15 cellular contexts compared by ENCODE assay signal in the genomic region with DNA sequence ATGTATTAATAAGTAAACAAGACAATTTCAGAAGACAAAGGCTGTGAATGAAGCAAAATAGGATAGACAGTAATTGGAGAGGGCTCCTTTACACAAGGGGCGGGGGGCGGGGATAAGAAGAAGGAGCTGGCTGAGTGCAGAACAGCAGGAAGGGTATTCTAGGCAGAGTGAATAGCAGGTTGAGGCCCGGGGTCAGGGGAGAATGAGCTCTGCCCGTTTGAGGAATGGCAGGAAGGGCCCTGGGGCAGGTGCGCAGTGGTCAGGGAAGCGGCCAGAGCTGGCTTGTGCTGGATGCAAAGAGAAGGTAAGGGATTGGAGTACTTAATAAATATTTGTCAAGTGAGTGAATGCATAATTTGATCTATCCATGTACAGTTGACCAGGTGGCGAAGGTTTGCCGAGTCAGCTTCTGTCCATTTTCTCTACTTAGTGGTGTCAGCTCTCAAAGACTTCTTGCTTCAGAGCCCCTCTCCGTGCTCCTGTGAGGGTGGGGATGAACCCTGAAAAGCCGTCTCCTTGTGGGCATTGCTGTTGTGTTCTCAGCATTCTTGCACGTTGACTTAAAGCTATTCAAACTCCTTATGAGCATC.
DNase-seq lines count a peak whose midpoint lies in the region; ATAC-seq and TF ChIP-seq lines count a peak whose summit lies in the region.
"Had no signal": no experiment of that assay in that cellular context is flagged by ENCODE, and none has a peak within 500 bp of the region (broad histone marks: within the 10 kb centered on the region; RNA-seq: fewer than 3 reads in every experiment).

No MANE protein-coding gene starts in this region.

- no peak for TF ChIP-seq CTCF in sigmoid colon (IDR thresholded peaks at IDR 0.05)
- no peak for TF ChIP-seq CTCF in left lung (IDR thresholded peaks at IDR 0.05)

- H3K27me3 ChIP-seq in ectodermal cell (ENCODE audit: control insufficient read depth, insufficient read depth, low read length, poor library complexity, severe bottlenecking): peaks cover 10% of the 10 kb centered on the region
- H3K27me3 ChIP-seq in sigmoid colon: peaks cover 8 to 64% (median 29%) of the 10 kb centered on the region in 3 donors
- H3K27me3 ChIP-seq in left lung: peaks cover 29 to 78% of the 10 kb centered on the region in 2 donors

- 56 to 57% methylated on average over 11 of the region's 11 CpGs for WGBS in ectodermal cell, 2 experiments
- 68 to 71% methylated on average over 11 of the region's 11 CpGs for WGBS in sigmoid colon, 2 donors

- TF ChIP-seq POLR2A in sigmoid colon (IDR thresholded peaks at IDR 0.05): no peak

- H3K9me3 ChIP-seq in ectodermal cell (ENCODE audit: control insufficient read depth, low read length) (no peaks in the 10 kb centered on the region), sigmoid colon (no peaks in the 10 kb centered on the region), left lung (no peaks in the 10 kb centered on the region)

- no peaks in the 10 kb centered on the region for H3K36me3 ChIP-seq in ectodermal cell (ENCODE audit: control insufficient read depth, insufficient read depth, low read length)
- H3K36me3 ChIP-seq in sigmoid colon: no peaks in the 10 kb centered on the region
- no peaks in the 10 kb centered on the region for H3K36me3 ChIP-seq in left lung

- H3K4me3 ChIP-seq in ectodermal cell (ENCODE audit: insufficient read depth, low read depth, low read length) (no peak overlapping the region), sigmoid colon (no peak overlapping the region), left lung (no peak overlapping the region)
- H3K4me3 ChIP-seq: SK-N-MC had no signal

- H3K27ac ChIP-seq in ectodermal cell (ENCODE audit: insufficient read depth, low read depth, low read length, poor library complexity, severe bottlenecking): peak overlapping the region; percentile 52
- no peak overlapping the region for H3K27ac ChIP-seq in sigmoid colon
- no peak overlapping the region for H3K27ac ChIP-seq in left lung
- H3K27ac ChIP-seq: SK-N-MC had no signal

- ATAC-seq in HG03025 (IDR thresholded peaks at IDR 0.05; ENCODE audit: low FRiP score, unreplicated experiment) (no peak), HG02840 (IDR thresholded peaks at IDR 0.05; ENCODE audit: low FRiP score, unreplicated experiment) (no peak), left lung (no peak)
- ATAC-seq: PC-3 had no signal

- H3K4me1 ChIP-seq in ectodermal cell (ENCODE audit: control insufficient read depth, insufficient read depth, low read length): peaks cover 26% of the 10 kb centered on the region
- peaks cover 0 to 16% (median 13%) of the 10 kb centered on the region in 4 donors for H3K4me1 ChIP-seq in sigmoid colon
- peaks cover 0 to 13% of the 10 kb centered on the region in 2 donors for H3K4me1 ChIP-seq in left lung

- intact Hi-C loops in sigmoid colon (cut with DNase I) (no loop called here), left lung (cut with DNase I) (no loop called here)

- TF ChIP-seq EP300 in sigmoid colon (IDR thresholded peaks at IDR 0.05): no peak

- DNase-seq in NCI-H2171 treated with DMSO at 0.1 percent for 48 hours (lab: John Stamatoyannopoulos, UW) (peak; percentile 24), NCI-H2171 (lab: John Stamatoyannopoulos, UW) (no peak), NCI-H748 (lab: John Stamatoyannopoulos, UW; ENCODE audit: unreplicated experiment) (peak; percentile 91), sigmoid colon (peak; percentile 32), left lung (no peak)
- DNase-seq: GF-D8, IMR-90, Kasumi-1, NCI-H1436 treated with DMSO at 0.1 percent for 48 hours, PC-3, T-helper 1 cell had no signal

Comparison
In these comparisons a context has a peak if more than half of its experiments do, and no peak if none do; other contexts are left out.
1. DNase-seq: peak in NCI-H2171 treated with DMSO at 0.1 percent for 48 hours (single experiment), NCI-H748 (single experiment) and sigmoid colon (single experiment); none in NCI-H2171 (single experiment) and left lung (0 of 2).